8 cellular contexts compared by ENCODE assay signal in the genomic region with DNA sequence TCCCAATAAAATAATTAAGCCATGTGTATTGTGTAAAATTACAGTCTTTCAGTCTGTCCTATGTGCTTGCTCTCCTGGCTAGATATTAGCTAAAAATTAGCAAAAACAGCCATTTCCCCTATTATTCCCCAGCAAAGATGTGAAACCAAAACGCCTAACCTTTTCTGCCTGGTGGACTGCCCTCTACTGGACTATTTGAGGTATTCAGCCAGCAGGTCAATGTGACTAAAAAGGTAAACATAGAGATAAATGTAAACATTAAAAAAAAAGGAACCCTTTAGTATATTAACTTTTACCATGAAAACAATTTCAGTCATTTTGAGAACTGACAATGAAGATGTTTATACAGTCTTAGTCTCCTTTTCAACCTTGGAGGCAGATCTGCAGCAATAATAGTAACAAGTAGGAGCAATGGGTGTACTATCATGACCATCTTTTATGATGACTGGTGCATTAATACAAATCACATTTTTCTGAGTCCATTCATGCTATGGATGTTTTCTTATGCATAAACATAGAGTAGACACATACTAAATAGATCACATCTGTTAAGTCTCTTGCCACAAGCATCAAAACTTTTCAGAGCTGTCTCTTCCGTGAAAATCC. TPM values are rescaled to one million over a fixed set of nuclear protein-coding genes. Genes with fewer than 3 reads are reported as not detected.
A peak's percentile ranks its signal among the peaks of the same experiment; 100 is the strongest.
DNase-seq lines count a peak whose midpoint lies in the region; ATAC-seq, FAIRE-seq and TF ChIP-seq lines count a peak whose summit lies in the region.

No MANE protein-coding gene starts in this region.

- intact Hi-C loops in transverse colon (cut with DNase I; ENCODE audit: low total_unique reads): no loop called here

- H3K4me3 ChIP-seq in astrocyte of the cerebellum (ENCODE audit: low read depth, low read length) (no peak overlapping the region), transverse colon (no peak overlapping the region)

- peak; percentile 24 for DNase-seq in stimulated activated CD4-positive, alpha-beta T cell treated with anti-CD3 and anti-CD28 coated beads, Interleukin-4, amount 100 ng/mL, for 24 hours
- DNase-seq in stimulated activated CD4-positive, alpha-beta T cell treated with anti-CD3 and anti-CD28 coated beads, Interleukin-2, amount 100 ng/mL, for 48 hours: no peak
- no peak for DNase-seq in astrocyte of the cerebellum (ENCODE audit: low read depth)
- peak; percentile 15 for DNase-seq in transverse colon
- no peak for DNase-seq in stimulated activated CD4-positive, alpha-beta T cell treated with anti-CD3 and anti-CD28 coated beads, Interleukin-4, amount 100 ng/mL, for 1 hour

- no peak overlapping the region for H3K27ac ChIP-seq in transverse colon

- TF ChIP-seq EP300 in transverse colon (IDR thresholded peaks at IDR 0.05; ENCODE audit: low read depth): no peak

- peaks cover 0 to 7% (median 2%) of the 10 kb centered on the region in 4 donors for H3K4me1 ChIP-seq in transverse colon

- H3K36me3 ChIP-seq in transverse colon: peaks cover 0 to 60% (median 14%) of the 10 kb centered on the region in 4 donors

- whole genome bisulfite sequencing in transverse colon (ENCODE audit: low coverage in 1 of 2), 2 donors: 40 to 52% methylated on average over 2 of the region's 2 CpGs

- no peak for TF ChIP-seq POLR2A in transverse colon (IDR thresholded peaks at IDR 0.05)

- in situ Hi-C loops in astrocyte of the cerebellum (cut with HindIII; ENCODE audit: low sequenced_read_pairs) (no loop called here), transverse colon (cut with MboI; ENCODE audit: low pct_ligation_motif_present in 1 of 4, low pct_unique_long_range_greater_than_20kb in 1 of 4, low sequenced_read_pairs in 3 of 4) (loop anchor here in 3 of 4 donors (10.0 to 25.0 kb wide), 3 partner anchors 206 to 519 kb away; a partner anchor contains a TSS)

- H3K9me3 ChIP-seq in transverse colon: no peaks in the 10 kb centered on the region

- TF ChIP-seq CTCF in LNCAP (IDR thresholded peaks at IDR 0.05): peak; percentile 94
- peak; percentile 89 for TF ChIP-seq CTCF in astrocyte of the cerebellum (IDR thresholded peaks at IDR 0.05; ENCODE audit: low read depth, low read length, missing control alignments)
- peak; percentile 54 to 72 (median 65) for TF ChIP-seq CTCF in transverse colon (IDR thresholded peaks at IDR 0.05)

- peak; percentile 97 for FAIRE-seq in islet of Langerhans (lab: Jason Lieb, UNC)

- no peaks in the 10 kb centered on the region for H3K27me3 ChIP-seq in transverse colon

- peak; percentile 70 for ATAC-seq in GM21529 (IDR thresholded peaks at IDR 0.05; ENCODE audit: unreplicated experiment)

RNA-seq across cellular contexts. Expression of a gene that starts 10.1 kb away (rescaled TPM):
- total RNA-seq in transverse colon: 10 to 100 TPM; 18.7 to 51.3 (median 31.4) TPM

RNA-seq across cellular contexts. Expression of a gene that starts 10.5 kb away (rescaled TPM):
- 100 to 1,000 TPM in 1 of 4 donors, 10 to 100 TPM in 3; 54.2 to 258 (median 65.7) TPM for total RNA-seq in transverse colon

RNA-seq across cellular contexts. Expression of a gene that starts 14.8 kb away (rescaled TPM):
- 10 to 100 TPM in 1 of 4 donors, 1 to 10 TPM in 1, under 1 TPM in 1, not detected in 1; 0.40 to 10.4 (median 4.4) TPM for total RNA-seq in transverse colon

Comparison
In these comparisons a context has a peak if more than half of its experiments do, and no peak if none do; other contexts are left out.
1. DNase-seq: peak in stimulated activated CD4-positive, alpha-beta T cell treated with anti-CD3 and anti-CD28 coated beads, Interleukin-4, amount 100 ng/mL, for 24 hours (single experiment) and transverse colon (single experiment); none in stimulated activated CD4-positive, alpha-beta T cell treated with anti-CD3 and anti-CD28 coated beads, Interleukin-2, amount 100 ng/mL, for 48 hours (0 of 2), astrocyte of the cerebellum (single experiment) and stimulated activated CD4-positive, alpha-beta T cell treated with anti-CD3 and anti-CD28 coated beads, Interleukin-4, amount 100 ng/mL, for 1 hour (single experiment).
2. Peak in every context shown above with its lines, with median percentiles within 50 percentile points of each other: CTCF ChIP-seq.